8 cellular contexts compared by ENCODE assay signal in the genomic region with DNA sequence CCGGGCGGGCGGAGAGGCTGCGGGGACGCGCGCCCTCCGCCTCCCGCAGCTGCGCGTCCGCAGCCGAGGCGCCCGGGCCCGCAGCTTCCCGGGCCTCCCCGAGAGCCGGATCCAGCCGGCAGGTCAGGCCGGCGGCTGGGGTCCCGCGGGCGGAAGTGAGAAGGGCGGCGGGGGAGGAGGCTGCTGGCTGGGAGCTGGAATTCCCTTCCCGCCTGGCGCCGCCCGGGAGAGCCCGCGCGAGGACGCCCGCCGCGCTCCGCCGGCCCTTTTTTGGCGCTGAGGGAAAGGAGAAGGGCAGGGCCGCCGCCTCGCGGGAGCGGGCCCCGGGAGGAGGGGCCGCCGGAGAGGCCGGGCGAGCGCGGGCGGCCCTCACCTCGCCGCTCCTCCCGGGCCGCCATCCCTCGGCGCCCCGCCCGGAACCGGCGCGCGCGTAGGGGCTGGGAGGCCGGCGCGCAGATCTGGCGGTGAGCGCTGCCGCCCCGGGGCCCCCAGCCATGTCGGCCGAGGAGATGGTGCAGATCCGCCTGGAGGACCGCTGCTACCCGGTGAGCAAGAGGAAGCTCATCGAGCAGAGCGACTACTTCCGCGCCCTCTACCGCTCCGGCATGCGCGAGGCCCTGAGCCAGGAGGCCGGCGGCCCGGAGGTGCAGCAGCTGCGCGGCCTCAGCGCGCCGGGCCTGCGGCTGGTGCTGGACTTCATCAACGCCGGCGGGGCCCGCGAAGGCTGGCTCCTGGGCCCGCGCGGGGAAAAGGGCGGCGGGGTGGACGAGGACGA. TPM values are rescaled to one million over a fixed set of nuclear protein-coding genes. Genes with fewer than 3 reads are reported as not detected.
A peak's percentile ranks its signal among the peaks of the same experiment; 100 is the strongest.
DNase-seq lines count a peak whose midpoint lies in the region; ATAC-seq and TF ChIP-seq lines count a peak whose summit lies in the region.

A gene with protein sequence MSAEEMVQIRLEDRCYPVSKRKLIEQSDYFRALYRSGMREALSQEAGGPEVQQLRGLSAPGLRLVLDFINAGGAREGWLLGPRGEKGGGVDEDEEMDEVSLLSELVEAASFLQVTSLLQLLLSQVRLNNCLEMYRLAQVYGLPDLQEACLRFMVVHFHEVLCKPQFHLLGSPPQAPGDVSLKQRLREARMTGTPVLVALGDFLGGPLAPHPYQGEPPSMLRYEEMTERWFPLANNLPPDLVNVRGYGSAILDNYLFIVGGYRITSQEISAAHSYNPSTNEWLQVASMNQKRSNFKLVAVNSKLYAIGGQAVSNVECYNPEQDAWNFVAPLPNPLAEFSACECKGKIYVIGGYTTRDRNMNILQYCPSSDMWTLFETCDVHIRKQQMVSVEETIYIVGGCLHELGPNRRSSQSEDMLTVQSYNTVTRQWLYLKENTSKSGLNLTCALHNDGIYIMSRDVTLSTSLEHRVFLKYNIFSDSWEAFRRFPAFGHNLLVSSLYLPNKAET (plus strand): TSS at position 397 of the 775 bp plus-strand sequence. CDS start 98 bp downstream, at position 495.
TSS of gene MANSC4 (minus strand) at position 400 of the 775 bp plus-strand sequence. CDS start 8,960 bp downstream, outside the sequence.

- H3K9ac ChIP-seq in Karpas-422 (ENCODE audit: low read length) (peak within 1 kb of the TSS; percentile 88), SK-N-MC (ENCODE audit: insufficient read length) (peak within 1 kb of the TSS; percentile 85), parathyroid adenoma (peak within 1 kb of the TSS; percentile 89)

- TF ChIP-seq CTCF in GM23338 (conservative IDR thresholded peaks at IDR 0.05; ENCODE audit: low read depth in 2 of 2) (no peak; a peak in 1 of 4 replicates), parathyroid adenoma (IDR thresholded peaks at IDR 0.05) (peak; percentile 15), transverse colon (IDR thresholded peaks at IDR 0.05) (peak in 1 of 5 experiments; percentile 11)

- no peaks in the 10 kb centered on the region for H3K9me3 Mint-ChIP-seq in GM23338
- H3K9me3 Mint-ChIP-seq in activated naive CD8-positive, alpha-beta T cell (ENCODE audit: low read depth): no peaks in the 10 kb centered on the region

- peaks cover 43% of the 10 kb centered on the region for H3K79me2 ChIP-seq in GM23338 (replicated peaks; ENCODE audit: insufficient read depth)
- peaks cover 52% of the 10 kb centered on the region for H3K79me2 ChIP-seq in Karpas-422 (ENCODE audit: low read length)
- peaks cover 8% of the 10 kb centered on the region for H3K79me2 ChIP-seq in parathyroid adenoma

- no peaks in the 10 kb centered on the region for H3K36me3 ChIP-seq in GM23338 (ENCODE audit: insufficient read depth)
- H3K36me3 ChIP-seq in Karpas-422 (ENCODE audit: insufficient read depth, low read length): peaks cover 4% of the 10 kb centered on the region
- H3K36me3 ChIP-seq in SK-N-MC (ENCODE audit: insufficient read depth, low read length): peaks cover 7% of the 10 kb centered on the region; the same call in 1 of the 2 replicates
- H3K36me3 ChIP-seq in parathyroid adenoma (ENCODE audit: control insufficient read depth, insufficient read depth, low read length): no peaks in the 10 kb centered on the region
- H3K36me3 ChIP-seq in transverse colon: no peaks in the 10 kb centered on the region

- peaks cover 27% of the 10 kb centered on the region for H3K4me1 ChIP-seq in GM23338 (ENCODE audit: insufficient read depth)
- H3K4me1 ChIP-seq in Karpas-422 (ENCODE audit: low read length): peaks cover 34% of the 10 kb centered on the region
- peaks cover 13% of the 10 kb centered on the region for H3K4me1 ChIP-seq in parathyroid adenoma
- H3K4me1 ChIP-seq in transverse colon: peaks cover 0 to 38% (median 16%) of the 10 kb centered on the region in 4 donors

- H3K27ac Mint-ChIP-seq in GM23338: peak within 1 kb of the TSS; percentile 85
- H3K27ac Mint-ChIP-seq in activated naive CD8-positive, alpha-beta T cell: peak within 1 kb of the TSS; percentile 91

- peak within 1 kb of the TSS; percentile 79 for H3K4me3 Mint-ChIP-seq in GM23338
- peak within 1 kb of the TSS; percentile 91 for H3K4me3 Mint-ChIP-seq in activated naive CD8-positive, alpha-beta T cell

- no peaks in the 10 kb centered on the region for H3K27me3 ChIP-seq in GM23338 (ENCODE audit: insufficient read depth)
- no peaks in the 10 kb centered on the region for H3K27me3 ChIP-seq in Karpas-422 (ENCODE audit: low read length)
- H3K27me3 ChIP-seq in parathyroid adenoma (ENCODE audit: control insufficient read depth, insufficient read depth, low read length): no peaks in the 10 kb centered on the region
- no peaks in the 10 kb centered on the region for H3K27me3 ChIP-seq in transverse colon

- peaks cover 11% of the 10 kb centered on the region for H3K27me3 Mint-ChIP-seq in GM23338 (ENCODE audit: insufficient read depth, low read depth, poor library complexity)
- peaks cover under 1% of the 10 kb centered on the region for H3K27me3 Mint-ChIP-seq in activated naive CD8-positive, alpha-beta T cell

- H2AFZ ChIP-seq in GM23338 (peak within 1 kb of the TSS; percentile 96; the same call in 1 of the 2 replicates), Karpas-422 (ENCODE audit: low read length) (peak within 1 kb of the TSS; percentile 42; the same call in 1 of the 2 replicates), parathyroid adenoma (peak within 1 kb of the TSS; percentile 99)

- H3K4me3 ChIP-seq in GM23338 (peak within 1 kb of the TSS; percentile 80), Karpas-422 (ENCODE audit: low read length) (peak within 1 kb of the TSS; percentile 90), SK-N-MC (peak within 1 kb of the TSS; percentile 90), parathyroid adenoma (ENCODE audit: low read depth, low read length) (peak within 1 kb of the TSS; percentile 62), transverse colon (peak within 1 kb of the TSS; percentile 74 to 95 (median 84))

- peak; percentile 33 for TF ChIP-seq POLR2A in transverse colon (IDR thresholded peaks at IDR 0.05)

- ATAC-seq in GM23338 (peak; percentile 71), Right ventricle myocardium superior (ENCODE audit: poor library complexity) (peak; percentile 98)

- H3K36me3 Mint-ChIP-seq in GM23338 (ENCODE audit: low read depth): peaks cover 25% of the 10 kb centered on the region
- peaks cover 16% of the 10 kb centered on the region for H3K36me3 Mint-ChIP-seq in activated naive CD8-positive, alpha-beta T cell

- H3K4me2 ChIP-seq in GM23338 (peak within 1 kb of the TSS; percentile 97), Karpas-422 (ENCODE audit: low read depth, low read length, poor library complexity, severe bottlenecking) (peak within 1 kb of the TSS; percentile 88), parathyroid adenoma (ENCODE audit: low read length) (peak within 1 kb of the TSS; percentile 75)

- H3K4me1 Mint-ChIP-seq in GM23338: peaks cover 37% of the 10 kb centered on the region
- peaks cover 35% of the 10 kb centered on the region for H3K4me1 Mint-ChIP-seq in activated naive CD8-positive, alpha-beta T cell (ENCODE audit: low read depth)

- 0% methylated on average over 69 of the region's 108 CpGs; no CpG with 5 or more reads in 1 of the 2 donors for WGBS in transverse colon (ENCODE audit: low coverage in 1 of 2), 2 donors

- in situ Hi-C loops in transverse colon (cut with MboI; ENCODE audit: low pct_ligation_motif_present in 1 of 4, low pct_unique_long_range_greater_than_20kb in 1 of 4, low sequenced_read_pairs in 3 of 4): no loop called here

- DNase-seq in GF-D8 (lab: John Stamatoyannopoulos, UW): peak; percentile 21
- peak; percentile 89 for DNase-seq in GM23338 (ENCODE audit: low spot score)
- DNase-seq in Karpas-422: peak; percentile 88
- DNase-seq in SK-N-MC (ENCODE audit: low read depth, low spot score): no peak
- peak; percentile 82 for DNase-seq in Right ventricle myocardium superior
- DNase-seq in transverse colon: peak; percentile 69

- H3K9me3 ChIP-seq in Karpas-422 (ENCODE audit: low read length): no peaks in the 10 kb centered on the region
- H3K9me3 ChIP-seq in SK-N-MC (ENCODE audit: low read depth, low read length): no peaks in the 10 kb centered on the region
- H3K9me3 ChIP-seq in parathyroid adenoma (ENCODE audit: control insufficient read depth, low read length): no peaks in the 10 kb centered on the region
- no peaks in the 10 kb centered on the region for H3K9me3 ChIP-seq in transverse colon

- H4K20me1 ChIP-seq in GM23338 (replicated peaks; ENCODE audit: insufficient read depth): no peaks in the 10 kb centered on the region
- no peaks in the 10 kb centered on the region for H4K20me1 ChIP-seq in Karpas-422 (ENCODE audit: insufficient read depth, low read depth, low read length)

- intact Hi-C loops in Right ventricle myocardium superior (cut with DNase I) (no loop called here), transverse colon (cut with DNase I; ENCODE audit: low total_unique reads) (no loop called here)

- H3K27ac ChIP-seq in GM23338 (ENCODE audit: low read depth) (peak within 1 kb of the TSS; percentile 92), Karpas-422 (ENCODE audit: low read length) (peak within 1 kb of the TSS; percentile 51), SK-N-MC (no peak within 1 kb of the TSS), parathyroid adenoma (peak within 1 kb of the TSS; percentile 90), transverse colon (peak within 1 kb of the TSS; percentile 86 to 96 (median 94))

- H3K9me2 ChIP-seq in GM23338 (ENCODE audit: insufficient read depth) (no peaks in the 10 kb centered on the region), Karpas-422 (replicated peaks; ENCODE audit: insufficient read depth, low read length) (no peaks in the 10 kb centered on the region)

- no peaks in the 10 kb centered on the region for H3F3A ChIP-seq in GM23338 (replicated peaks; ENCODE audit: low read depth)

- no peak for TF ChIP-seq EP300 in transverse colon (IDR thresholded peaks at IDR 0.05; ENCODE audit: low read depth)

TF ChIP-seq in GM23338, 12 proteins besides CTCF, POLR2A, EP300 and RAD21 (continues in another document):
- TF ChIP-seq POLR2AphosphoS5 (IDR thresholded peaks at IDR 0.05; ENCODE audit: low read depth): peak; percentile 42

RNA-seq across cellular contexts. Expression of the first gene that starts in this region (rescaled TPM):
- 25.8 and 33.2 TPM in 2 replicates for total RNA-seq in GM23338 (2014; rRNA removed; shearing (Covaris generic))
- 7.6 and 8.0 TPM in 2 replicates for polyA plus RNA-seq in GM23338 (2016; fragmentation: Nextera tagmentation; extraction: Ambion mirVana)
- 23.7 and 43.9 TPM in 2 replicates for total RNA-seq in Karpas-422 (2014; rRNA removed; shearing (Covaris generic); ENCODE audit: low replicate concordance)
- 5.4 TPM for total RNA-seq in Right ventricle myocardium superior
- total RNA-seq in transverse colon: 100 to 1,000 TPM in 1 of 4 donors, 10 to 100 TPM in 3; 14.7 to 104 (median 47.3) TPM

RNA-seq across cellular contexts. Expression of gene MANSC4, which starts in this region (rescaled TPM):
- total RNA-seq in GM23338 (2014; rRNA removed; shearing (Covaris generic)): not detected in 2 replicates
- polyA plus RNA-seq in GM23338 (2016; fragmentation: Nextera tagmentation; extraction: Ambion mirVana): not detected in 2 replicates
- not detected in 2 replicates for total RNA-seq in Karpas-422 (2014; rRNA removed; shearing (Covaris generic); ENCODE audit: low replicate concordance)
- total RNA-seq in Right ventricle myocardium superior (not detected), transverse colon (not detected)

Comparison
In these comparisons a context has a peak if more than half of its experiments do, and no peak if none do; other contexts are left out.
1. H2AFZ ChIP-seq: peak in every context shown above with its lines; median percentile 99 in parathyroid adenoma; 96 in GM23338; 42 in Karpas-422.